In the genomic region with DNA sequence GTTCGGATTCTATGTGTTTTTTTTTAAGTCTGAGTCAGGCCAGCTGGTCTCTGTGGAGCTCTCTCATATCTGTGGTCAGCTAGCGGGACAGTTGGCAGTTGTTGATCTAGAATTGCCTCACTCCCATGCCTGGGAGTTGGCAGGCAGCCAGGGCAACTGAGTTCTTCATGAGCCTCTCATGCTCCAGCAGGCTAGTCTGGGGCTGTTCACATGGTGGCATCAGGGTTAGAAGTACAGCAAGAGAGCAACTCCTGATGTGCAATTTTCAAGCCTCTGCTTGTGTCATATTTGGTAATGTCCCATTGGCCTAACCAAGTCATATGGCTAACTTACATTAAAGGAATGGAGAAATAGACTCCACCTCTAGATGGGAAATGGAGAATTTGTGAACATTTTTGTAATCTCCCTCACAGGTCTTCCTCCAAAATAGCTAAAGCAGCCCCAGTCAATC, we compare ENCODE assay signal across 9 cellular contexts. TPM values are rescaled to one million over a fixed set of nuclear protein-coding genes. Genes with fewer than 3 reads are reported as not detected.
A peak's percentile ranks its signal among the peaks of the same experiment; 100 is the strongest.
DNase-seq lines count a peak whose midpoint lies in the region; ATAC-seq and TF ChIP-seq lines count a peak whose summit lies in the region.
"Had no signal": no experiment of that assay in that cellular context is flagged by ENCODE, and none has a peak within 500 bp of the region (broad histone marks: within the 10 kb centered on the region; RNA-seq: fewer than 3 reads in every experiment).

No MANE protein-coding gene starts in this region.

- intact Hi-C loops in activated CD8-positive, alpha-beta T cell treated with anti-CD3 and anti-CD28 coated beads for 36 hours (cut with micrococcal nuclease): no loop called here

- no peak overlapping the region for H3K4me3 ChIP-seq in HEK293 (ENCODE audit: low read depth, low read length)

- H3K27me3 Mint-ChIP-seq in activated CD8-positive, alpha-beta T cell treated with anti-CD3 and anti-CD28 coated beads for 36 hours: peaks cover 2% of the 10 kb centered on the region

- H3K9me3 Mint-ChIP-seq in activated CD8-positive, alpha-beta T cell treated with anti-CD3 and anti-CD28 coated beads for 36 hours: no peaks in the 10 kb centered on the region
- H3K9me3 Mint-ChIP-seq: central memory CD8-positive, alpha-beta T cell had no signal

- CTCF ChIA-PET in HEK293 (lab: Yijun Ruan, JAX): interaction anchor here (1.2 to 1.4 kb wide), 2 partner anchors 45 to 606 kb away, joined by 3 to 4 read pairs; no protein-coding TSS in a partner anchor
- CTCF ChIA-PET in activated CD8-positive, alpha-beta T cell treated with anti-CD3 and anti-CD28 coated beads for 36 hours (lab: Charles Lee): interaction anchor here (1.1 to 1.2 kb wide), 2 partner anchors 13 to 46 kb away, joined by 4 read pairs; no protein-coding TSS in a partner anchor

- no peak overlapping the region for H3K4me3 Mint-ChIP-seq in activated CD8-positive, alpha-beta T cell treated with anti-CD3 and anti-CD28 coated beads for 36 hours
- H3K4me3 Mint-ChIP-seq: central memory CD8-positive, alpha-beta T cell had no signal

- no peaks in the 10 kb centered on the region for H3K9me3 ChIP-seq in HEK293 (ENCODE audit: control insufficient read depth, insufficient read depth, low read depth, low read length)

- in situ Hi-C loops in SK-MEL-5 (cut with HindIII; ENCODE audit: low pct_unique_long_range_greater_than_20kb, low sequenced_read_pairs): no loop called here

- POLR2A ChIA-PET in HEK293 (lab: Yijun Ruan, JAX): no interaction called here
- POLR2A ChIA-PET in activated CD8-positive, alpha-beta T cell treated with anti-CD3 and anti-CD28 coated beads for 36 hours (lab: Charles Lee): no interaction called here

- no peaks in the 10 kb centered on the region for H3K4me1 Mint-ChIP-seq in activated CD8-positive, alpha-beta T cell treated with anti-CD3 and anti-CD28 coated beads for 36 hours (ENCODE audit: low read depth)
- H3K4me1 Mint-ChIP-seq: central memory CD8-positive, alpha-beta T cell had no signal

- ATAC-seq in activated CD8-positive, alpha-beta T cell treated with anti-CD3 and anti-CD28 coated beads for 36 hours: no peak
- ATAC-seq in HG02623 (IDR thresholded peaks at IDR 0.05; ENCODE audit: unreplicated experiment) (no peak), GM19397 (IDR thresholded peaks at IDR 0.05; ENCODE audit: unreplicated experiment) (no peak)

- H3K36me3 ChIP-seq in HEK293 (ENCODE audit: control insufficient read depth in 2 of 2, insufficient read depth in 1 of 2, low read length in 2 of 2): no peaks in the 10 kb centered on the region

- no peaks in the 10 kb centered on the region for H3K4me1 ChIP-seq in HEK293 (ENCODE audit: control insufficient read depth, insufficient read depth, low read length)

- H3K36me3 Mint-ChIP-seq in activated CD8-positive, alpha-beta T cell treated with anti-CD3 and anti-CD28 coated beads for 36 hours (ENCODE audit: low read depth): no peaks in the 10 kb centered on the region

- DNase-seq in SK-MEL-5 (ENCODE audit: low read depth, low spot score) (peak; percentile 62), glomerular visceral epithelial cell (ENCODE audit: extremely low spot score) (peak; percentile 99), smooth muscle cell of the brain vasculature (ENCODE audit: low read depth, low spot score) (peak; percentile 93), NCI-H2227 treated with DMSO at 0.1 percent for 48 hours (lab: John Stamatoyannopoulos, UW) (no peak)
- DNase-seq in activated CD8-positive, alpha-beta T cell treated with anti-CD3 and anti-CD28 coated beads for 36 hours: no peak

- no peak overlapping the region for H3K27ac ChIP-seq in HEK293 (ENCODE audit: extremely low read depth, low read depth, low read length)

- no peak overlapping the region for H3K27ac Mint-ChIP-seq in activated CD8-positive, alpha-beta T cell treated with anti-CD3 and anti-CD28 coated beads for 36 hours

- no peak for TF ChIP-seq CTCF in HEK293 (tag by site-specific recombination; IDR thresholded peaks at IDR 0.05)
- TF ChIP-seq CTCF in activated CD8-positive, alpha-beta T cell treated with anti-CD3 and anti-CD28 coated beads for 36 hours (IDR thresholded peaks at IDR 0.05): no peak

TF ChIP-seq in HEK293, 187 proteins besides CTCF, POLR2A, EP300 and RAD21:
- TF ChIP-seq ZNF530 (tag by site-specific recombination; IDR thresholded peaks at IDR 0.05; ENCODE audit: low read depth): no peak
- peak; percentile 60; the same call in 1 of the 2 replicates for TF ChIP-seq ZNF184 (tag by site-specific recombination; IDR thresholded peaks at IDR 0.05)
- peak; percentile 50; the same call in 1 of the 2 replicates for TF ChIP-seq ZNF561 (tag by site-specific recombination; IDR thresholded peaks at IDR 0.05; ENCODE audit: borderline replicate concordance)
TF ChIP-seq in HEK293: peak in this region for 2.

RNA-seq across cellular contexts. Expression of gene IFT52, which starts 6.7 kb away (rescaled TPM):
- total RNA-seq in SK-MEL-5 (2014; rRNA removed; shearing (Covaris generic)): 22.1 and 26.8 TPM in 2 replicates
- 15.0 and 15.7 TPM in 2 replicates for polyA plus RNA-seq in SK-MEL-5 (2015; cell fraction: cytosol; rRNA removed)
- 14.4 and 19.1 TPM in 2 replicates for polyA plus RNA-seq in SK-MEL-5 (2015; cell fraction: nucleus; rRNA removed)
- total RNA-seq in activated CD8-positive, alpha-beta T cell treated with anti-CD3 and anti-CD28 coated beads for 36 hours: 10 to 100 TPM; 14.2 to 15.7 TPM

RNA-seq across cellular contexts. Expression of gene SGK2, which starts 25.2 kb away (rescaled TPM):
- total RNA-seq in SK-MEL-5 (2014; rRNA removed; shearing (Covaris generic)): 0.29 TPM in 1 of 2 replicates, not detected in the other
- polyA plus RNA-seq in SK-MEL-5 (2015; cell fraction: cytosol; rRNA removed): 0.13 TPM in 1 of 2 replicates, not detected in the other
- polyA plus RNA-seq in SK-MEL-5 (2015; cell fraction: nucleus; rRNA removed): 2.4 TPM in 1 of 2 replicates, not detected in the other
- total RNA-seq in activated CD8-positive, alpha-beta T cell treated with anti-CD3 and anti-CD28 coated beads for 36 hours: under 1 TPM; 0.16 to 0.50 TPM

Comparison
In these comparisons a context has a peak if more than half of its experiments do, and no peak if none do; other contexts are left out.
1. DNase-seq: peak in SK-MEL-5 (single experiment), glomerular visceral epithelial cell (single experiment) and smooth muscle cell of the brain vasculature (single experiment); none in activated CD8-positive, alpha-beta T cell treated with anti-CD3 and anti-CD28 coated beads for 36 hours (single experiment) and NCI-H2227 treated with DMSO at 0.1 percent for 48 hours (single experiment).